Comparison of ENCODE assay signal across 8 cellular contexts in genomic region chr1:28199328-28200233, GRCh38.
A peak's percentile ranks its signal among the peaks of the same experiment; 100 is the strongest.
DNase-seq lines count a peak whose midpoint lies in the region; ATAC-seq lines count a peak whose summit lies in the region.

No MANE protein-coding gene starts in this region.

- no peaks in the 10 kb centered on the region for H3K27me3 Mint-ChIP-seq in activated T-cell treated with anti-CD3 and anti-CD28 coated beads, Interleukin-2, amount 50 U/mL, for 24 hours

- peak overlapping the region; percentile 52 for H3K4me3 Mint-ChIP-seq in activated T-cell treated with anti-CD3 and anti-CD28 coated beads, Interleukin-2, amount 50 U/mL, for 24 hours

- peak overlapping the region; percentile 95 for H3K27ac Mint-ChIP-seq in activated T-cell treated with anti-CD3 and anti-CD28 coated beads, Interleukin-2, amount 50 U/mL, for 24 hours

- peak; percentile 75 for DNase-seq in activated T-cell treated with anti-CD3 and anti-CD28 coated beads, Interleukin-2, amount 50 U/mL, for 24 hours
- peak; percentile 4 for DNase-seq in stimulated activated CD4-positive, alpha-beta T cell treated with anti-CD3 and anti-CD28 coated beads, Interleukin-2, amount 100 ng/mL, for 4 hours (ENCODE audit: low read depth)
- no peak for DNase-seq in amygdala (lab: John Stamatoyannopoulos, UW)
- no peak for DNase-seq in AG08395 (ENCODE audit: low spot score)
- DNase-seq in NCI-H187 treated with DMSO at 0.1 percent for 48 hours (lab: John Stamatoyannopoulos, UW): no peak
- no peak for DNase-seq in NCI-H2196 (lab: John Stamatoyannopoulos, UW; ENCODE audit: unreplicated experiment)

- ATAC-seq in GM19372 (IDR thresholded peaks at IDR 0.05; ENCODE audit: low read depth, unreplicated experiment) (peak; percentile 87), HG03342 (IDR thresholded peaks at IDR 0.05; ENCODE audit: unreplicated experiment) (peak; percentile 88)

- H3K9me3 Mint-ChIP-seq in activated T-cell treated with anti-CD3 and anti-CD28 coated beads, Interleukin-2, amount 50 U/mL, for 24 hours: peaks cover 5% of the 10 kb centered on the region

- peaks cover 89% of the 10 kb centered on the region for H3K36me3 Mint-ChIP-seq in activated T-cell treated with anti-CD3 and anti-CD28 coated beads, Interleukin-2, amount 50 U/mL, for 24 hours (ENCODE audit: low read depth)

- peaks cover 44% of the 10 kb centered on the region for H3K4me1 Mint-ChIP-seq in activated T-cell treated with anti-CD3 and anti-CD28 coated beads, Interleukin-2, amount 50 U/mL, for 24 hours (ENCODE audit: low read depth)

Comparison
In these comparisons a context has a peak if more than half of its experiments do, and no peak if none do; other contexts are left out.
1. DNase-seq: peak in activated T-cell treated with anti-CD3 and anti-CD28 coated beads, Interleukin-2, amount 50 U/mL, for 24 hours (single experiment) and stimulated activated CD4-positive, alpha-beta T cell treated with anti-CD3 and anti-CD28 coated beads, Interleukin-2, amount 100 ng/mL, for 4 hours (single experiment); none in amygdala (0 of 56), AG08395 (single experiment), NCI-H187 treated with DMSO at 0.1 percent for 48 hours (single experiment) and NCI-H2196 (single experiment).